16 cellular contexts compared by ENCODE assay signal in genomic region chr2:68371581-68371980, GRCh38. TPM values are rescaled to one million over a fixed set of nuclear protein-coding genes. Genes with fewer than 3 reads are reported as not detected.
DNase-seq lines count a peak whose midpoint lies in the region; ATAC-seq, FAIRE-seq and TF ChIP-seq lines count a peak whose summit lies in the region.
"Had no signal": no experiment of that assay in that cellular context is flagged by ENCODE, and none has a peak within 500 bp of the region (broad histone marks: within the 10 kb centered on the region; RNA-seq: fewer than 3 reads in every experiment).

No MANE protein-coding gene starts in this region.

- H3K9me3 Mint-ChIP-seq in activated naive CD8-positive, alpha-beta T cell treated with anti-CD3 and anti-CD28 coated beads, Interleukin-2, amount 10 ng/mL, durations not matched to agents 7 days and 5 days, result no peaks in the 10 kb centered on the region
- peaks cover 2% of the 10 kb centered on the region for H3K9me3 Mint-ChIP-seq in activated naive CD8-positive, alpha-beta T cell treated with anti-CD3 and anti-CD28 coated beads for 36 hours
- H3K9me3 Mint-ChIP-seq: type B pancreatic cell had no signal

- peaks cover 11% of the 10 kb centered on the region for H3K4me1 Mint-ChIP-seq in activated naive CD8-positive, alpha-beta T cell treated with anti-CD3 and anti-CD28 coated beads, Interleukin-2, amount 10 ng/mL, durations not matched to agents 7 days and 5 days
- H3K4me1 Mint-ChIP-seq in activated naive CD8-positive, alpha-beta T cell treated with anti-CD3 and anti-CD28 coated beads for 36 hours, result peaks cover 12% of the 10 kb centered on the region

- H3K36me3 ChIP-seq in KOPT-K1 (ENCODE audit: insufficient read depth, low read length) (no peaks in the 10 kb centered on the region), K562 (ENCODE audit: control insufficient read depth, insufficient read depth, low read length) (no peaks in the 10 kb centered on the region), aorta (ENCODE audit: control insufficient read depth in 1 of 2, insufficient read depth in 2 of 2, low read length in 1 of 2) (no peaks in the 10 kb centered on the region)

- peaks cover 2% of the 10 kb centered on the region for H3K36me3 Mint-ChIP-seq in activated naive CD8-positive, alpha-beta T cell treated with anti-CD3 and anti-CD28 coated beads, Interleukin-2, amount 10 ng/mL, durations not matched to agents 7 days and 5 days
- H3K36me3 Mint-ChIP-seq in activated naive CD8-positive, alpha-beta T cell treated with anti-CD3 and anti-CD28 coated beads for 36 hours, result peaks cover 6% of the 10 kb centered on the region
- H3K36me3 Mint-ChIP-seq: type B pancreatic cell had no signal

- no peak for TF ChIP-seq CTCF in K562 (IDR thresholded peaks at IDR 0.05 in 2 of 3, conservative IDR thresholded peaks at IDR 0.05 in 1 of 3; ENCODE audit: insufficient read depth in 2 of 3, low read depth in 1 of 3, low read length in 3 of 3)

- peak overlapping the region; percentile 42; the same call in 1 of the 2 replicates for H3K4me2 ChIP-seq in K562 (ENCODE audit: insufficient read depth, low read length)
- H3K4me2 ChIP-seq: hepatocyte had no signal

- CTCF ChIA-PET in K562 (lab: Yijun Ruan, JAX; ENCODE audit: low intra/inter-chr PET ratio), result no interaction called here

- TF ChIP-seq EP300 in K562 (IDR thresholded peaks at IDR 0.05; ENCODE audit: low read length), result no peak

- 3% methylated on average over 3 of the region's 3 CpGs for WGBS in K562 (ENCODE audit: insufficient coverage, low coverage, missing lambda C conversion rate)
- 72 to 78% methylated on average over 3 of the region's 3 CpGs for WGBS in aorta, 2 donors

- no peaks in the 10 kb centered on the region for H3K9me1 ChIP-seq in K562 (ENCODE audit: control insufficient read depth, insufficient read depth, low read length)

- no peaks in the 10 kb centered on the region for H3K27me3 ChIP-seq in K562 (ENCODE audit: control insufficient read depth in 2 of 2, insufficient read depth in 2 of 2, low read length in 2 of 2)
- H3K27me3 ChIP-seq in aorta (ENCODE audit: control insufficient read depth in 1 of 2, insufficient read depth in 2 of 2, low read length in 1 of 2), result no peaks in the 10 kb centered on the region

- no peak for DNase-seq in activated naive CD8-positive, alpha-beta T cell treated with anti-CD3 and anti-CD28 coated beads, Interleukin-2, amount 10 ng/mL, durations not matched to agents 7 days and 5 days
- DNase-seq in activated naive CD8-positive, alpha-beta T cell treated with anti-CD3 and anti-CD28 coated beads for 36 hours, result no peak
- no peak for DNase-seq in K562 (ENCODE audit: extremely low read depth in 1 of 4, low spot score in 3 of 4)
- no peak for DNase-seq in NCI-H345 treated with DMSO at 0.1 percent for 48 hours (lab: John Stamatoyannopoulos, UW; ENCODE audit: unreplicated experiment)
- no peak for DNase-seq in aorta
- DNase-seq in mucosa of gallbladder (ENCODE audit: low spot score), result no peak
- DNase-seq: activated CD4-positive, alpha-beta memory T cell treated with anti-CD3 and anti-CD28 coated beads for 36 hours; activated naive CD4-positive, alpha-beta T cell treated with anti-CD3 and anti-CD28 coated beads, Interleukin-2, amount 50 U/mL, for 16 hours; NCI-H446 treated with DMSO at 0.1 percent for 48 hours; T-helper 9 cell had no signal

- no peaks in the 10 kb centered on the region for H3K79me2 ChIP-seq in K562 (ENCODE audit: control insufficient read depth, insufficient read depth, low read length)
- H3K79me2 ChIP-seq: hepatocyte had no signal

- in situ Hi-C loops in K562 (cut with MboI), result no loop called here

- POLR2A ChIA-PET in activated naive CD8-positive, alpha-beta T cell treated with anti-CD3 and anti-CD28 coated beads, Interleukin-2, amount 10 ng/mL, durations not matched to agents 7 days and 5 days (lab: Charles Lee), result no interaction called here
- POLR2A ChIA-PET in K562 (lab: Yijun Ruan, JAX), result interaction anchor here (0.9 to 1.9 kb wide), 3 partner anchors 9 to 63 kb away, joined by 3 to 4 read pairs (median 3); no protein-coding TSS in a partner anchor

- no TSS peak for BruUV-seq in K562 (replicated peaks; lab: Mats Ljungman, UMichigan)

- no peak for TF ChIP-seq RAD21 in K562 (CRISPR knock-in tag; conservative IDR thresholded peaks at IDR 0.05 in 1 of 2, IDR thresholded peaks at IDR 0.05 in 1 of 2)

- no peak overlapping the region for H3K27ac Mint-ChIP-seq in activated naive CD8-positive, alpha-beta T cell treated with anti-CD3 and anti-CD28 coated beads, Interleukin-2, amount 10 ng/mL, durations not matched to agents 7 days and 5 days
- no peak overlapping the region for H3K27ac Mint-ChIP-seq in activated naive CD8-positive, alpha-beta T cell treated with anti-CD3 and anti-CD28 coated beads for 36 hours
- H3K27ac Mint-ChIP-seq: activated CD4-positive, alpha-beta memory T cell treated with anti-CD3 and anti-CD28 coated beads for 36 hours; type B pancreatic cell had no signal

- TF ChIP-seq POLR2A in K562 (conservative IDR thresholded peaks at IDR 0.05), result no peak

- peak overlapping the region; percentile 17 for H3K4me3 Mint-ChIP-seq in activated naive CD8-positive, alpha-beta T cell treated with anti-CD3 and anti-CD28 coated beads, Interleukin-2, amount 10 ng/mL, durations not matched to agents 7 days and 5 days
- no peak overlapping the region for H3K4me3 Mint-ChIP-seq in activated naive CD8-positive, alpha-beta T cell treated with anti-CD3 and anti-CD28 coated beads for 36 hours
- H3K4me3 Mint-ChIP-seq: activated CD4-positive, alpha-beta memory T cell treated with anti-CD3 and anti-CD28 coated beads for 36 hours; type B pancreatic cell had no signal

- ATAC-seq in activated naive CD8-positive, alpha-beta T cell treated with anti-CD3 and anti-CD28 coated beads, Interleukin-2, amount 10 ng/mL, durations not matched to agents 7 days and 5 days (ENCODE audit: low read depth), result peak; percentile 52
- ATAC-seq in K562, result peak; percentile 55
- ATAC-seq in GM21825 (IDR thresholded peaks at IDR 0.05; ENCODE audit: unreplicated experiment), result no peak
- ATAC-seq in aorta (ENCODE audit: low FRiP score), result no peak
- ATAC-seq: esophagus mucosa had no signal

- peak overlapping the region; percentile 74 for H2AFZ ChIP-seq in K562 (ENCODE audit: low read depth, low read length)
- H2AFZ ChIP-seq: hepatocyte had no signal

- H3K27ac ChIP-seq in KOPT-K1 (ENCODE audit: low read depth, low read length, poor library complexity, severe bottlenecking) (peak overlapping the region; percentile 37), K562 (ENCODE audit: extremely low read depth, low read depth, low read length) (no peak overlapping the region), aorta (ENCODE audit: low read depth in 1 of 2, low read length in 2 of 2) (no peak overlapping the region)
- H3K27ac ChIP-seq: hepatocyte, RWPE1 had no signal

- H4K20me1 ChIP-seq in K562 (replicated peaks; ENCODE audit: control insufficient read depth, insufficient read depth, low read length), result no peaks in the 10 kb centered on the region

- FAIRE-seq in K562 (lab: Jason Lieb, UNC), result peak; percentile 77

- H3K9me3 ChIP-seq in KOPT-K1 (ENCODE audit: insufficient read depth, low read length, poor library complexity, severe bottlenecking) (no peaks in the 10 kb centered on the region), K562 (replicated peaks; ENCODE audit: control insufficient read depth, insufficient read depth, low read depth, low read length) (no peaks in the 10 kb centered on the region), aorta (ENCODE audit: control insufficient read depth, low read length) (no peaks in the 10 kb centered on the region)

- H3K9ac ChIP-seq in K562 (ENCODE audit: insufficient read depth in 1 of 2, low read depth in 2 of 2, low read length in 2 of 2), result no peak overlapping the region; a peak in 1 of 4 replicates

- H3K4me1 ChIP-seq in K562 (replicated peaks in 1 of 2; ENCODE audit: control insufficient read depth in 2 of 2, insufficient read depth in 2 of 2, low read length in 2 of 2) (peaks cover 0 to 28% of the 10 kb centered on the region in 2 experiments; a peak in 3 of 5 replicates), aorta (ENCODE audit: control insufficient read depth in 1 of 2, insufficient read depth in 2 of 2, low read length in 2 of 2) (no peaks in the 10 kb centered on the region)

- H3K4me3 ChIP-seq in K562 (no peak overlapping the region), aorta (ENCODE audit: low read length in 2 of 2) (no peak overlapping the region)
- H3K4me3 ChIP-seq: hepatocyte had no signal

- H3K27me3 Mint-ChIP-seq in activated naive CD8-positive, alpha-beta T cell treated with anti-CD3 and anti-CD28 coated beads, Interleukin-2, amount 10 ng/mL, durations not matched to agents 7 days and 5 days, result peaks cover 4% of the 10 kb centered on the region
- peaks cover 10% of the 10 kb centered on the region for H3K27me3 Mint-ChIP-seq in activated naive CD8-positive, alpha-beta T cell treated with anti-CD3 and anti-CD28 coated beads for 36 hours

- intact Hi-C loops in K562 (cut with micrococcal nuclease), result no loop called here
- intact Hi-C loops in aorta (cut with DNase I), result no loop called here

RNA-seq across cellular contexts. Expression of gene PLEK, which starts 6.5 kb away (rescaled TPM):
- 10 to 100 TPM; 23.4 to 28.8 TPM for total RNA-seq in activated naive CD8-positive, alpha-beta T cell treated with anti-CD3 and anti-CD28 coated beads, Interleukin-2, amount 10 ng/mL, durations not matched to agents 7 days and 5 days
- 1 to 10 TPM; 2.2 to 2.3 TPM for total RNA-seq in activated naive CD8-positive, alpha-beta T cell treated with anti-CD3 and anti-CD28 coated beads for 36 hours
- total RNA-seq in K562 (2011; cell fraction: chromatin; rRNA removed; ENCODE audit: low replicate concordance), result not detected in 2 replicates
- not detected in 2 replicates for total RNA-seq in K562 (2011; cell fraction: nucleolus; rRNA removed)
- not detected in 2 replicates for total RNA-seq in K562 (2011; cell fraction: nucleoplasm; rRNA removed)
- 0.12 and 0.27 TPM in 2 replicates for total RNA-seq in K562 (2014; rRNA removed)
- total RNA-seq in K562 (2014; rRNA removed; fragmentation: Illumina TruSeq; extraction: Trizol), result 0.22 and 0.36 TPM in 2 replicates
- 1.2 and 1.3 TPM in 2 replicates for total RNA-seq in K562 (2015; rRNA removed; fragmentation: Illumina TruSeq; extraction: Trizol)
- total RNA-seq in K562 (2021), result 0.33 and 0.56 TPM in 2 replicates
- polyA plus RNA-seq in K562 (2011; rRNA removed), result 0.14 TPM in 1 of 2 replicates, not detected in the other
- 0.04 TPM in 2 replicates for polyA plus RNA-seq in K562 (2011; cell fraction: cytosol; rRNA removed)
- 0.14 TPM in 2 replicates for polyA plus RNA-seq in K562 (2011; cell fraction: nucleus; rRNA removed)
- 0.46 and 3.3 TPM in 2 replicates for polyA plus RNA-seq in K562 (2012)
- polyA plus RNA-seq in K562 (2014; fragmentation: Illumina TruSeq; extraction: Trizol), result 0.36 and 0.43 TPM in 2 replicates
- polyA plus RNA-seq in K562 (2014; fragmentation: Nextera tagmentation; extraction: Ambion mirVana), result under 1 TPM; 0.49 to 0.55 TPM
- 0.11 and 0.66 TPM in 2 replicates for polyA plus RNA-seq in K562 (2014; rRNA removed)
- polyA minus RNA-seq in K562 (2011; rRNA and poly(A)+ RNA removed), result 0.06 and 0.07 TPM in 2 replicates
- polyA minus RNA-seq in K562 (2011; cell fraction: cytosol; rRNA and poly(A)+ RNA removed), result not detected in 2 replicates
- polyA minus RNA-seq in K562 (2011; cell fraction: nucleus; rRNA and poly(A)+ RNA removed), result not detected in 2 replicates
- total RNA-seq in aorta, result 10 to 100 TPM; 14.6 to 32.9 TPM
- polyA plus RNA-seq in aorta, result 10 to 100 TPM in 1 of 2 donors, 1 to 10 TPM in 1; 3.3 to 12.3 TPM
- total RNA-seq in mucosa of gallbladder, result 9.4 TPM

RNA-seq across cellular contexts. Expression of gene CNRIP1, which starts 51.8 kb away (rescaled TPM):
- total RNA-seq in activated naive CD8-positive, alpha-beta T cell treated with anti-CD3 and anti-CD28 coated beads, Interleukin-2, amount 10 ng/mL, durations not matched to agents 7 days and 5 days, result not detected
- total RNA-seq in activated naive CD8-positive, alpha-beta T cell treated with anti-CD3 and anti-CD28 coated beads for 36 hours, result not detected
- 0.42 and 1.1 TPM in 2 replicates for total RNA-seq in K562 (2011; cell fraction: chromatin; rRNA removed; ENCODE audit: low replicate concordance)
- 0.83 and 1.2 TPM in 2 replicates for total RNA-seq in K562 (2011; cell fraction: nucleolus; rRNA removed)
- total RNA-seq in K562 (2011; cell fraction: nucleoplasm; rRNA removed), result 0.51 and 1.5 TPM in 2 replicates
- total RNA-seq in K562 (2014; rRNA removed) (0.59 and 1.6 TPM in 2 replicates), K562 (2014; rRNA removed; fragmentation: Illumina TruSeq; extraction: Trizol) (1.1 TPM in 2 replicates), K562 (2015; rRNA removed; fragmentation: Illumina TruSeq; extraction: Trizol) (1.3 and 1.8 TPM in 2 replicates), K562 (2021) (1.3 and 1.6 TPM in 2 replicates), aorta (10 to 100 TPM; 31.7 to 40.7 TPM), mucosa of gallbladder (21.6 TPM)
- polyA plus RNA-seq in K562 (2011; rRNA removed) (0.30 and 1.9 TPM in 2 replicates), K562 (2014; fragmentation: Illumina TruSeq; extraction: Trizol) (1.0 and 2.1 TPM in 2 replicates), K562 (2014; fragmentation: Nextera tagmentation; extraction: Ambion mirVana) (1 to 10 TPM; 1.3 to 1.6 TPM), K562 (2014; rRNA removed) (1.3 and 1.5 TPM in 2 replicates), aorta (10 to 100 TPM; 24.8 to 28.2 TPM)
- polyA plus RNA-seq in K562 (2011; cell fraction: cytosol; rRNA removed), result 0.22 and 1.1 TPM in 2 replicates
- polyA plus RNA-seq in K562 (2011; cell fraction: nucleus; rRNA removed), result 0.10 and 1.9 TPM in 2 replicates
- 3.5 and 4.2 TPM in 2 replicates for polyA plus RNA-seq in K562 (2012)
- polyA minus RNA-seq in K562 (2011; rRNA and poly(A)+ RNA removed), result 0.30 and 0.67 TPM in 2 replicates
- 1.8 TPM in 1 of 2 replicates, not detected in the other for polyA minus RNA-seq in K562 (2011; cell fraction: cytosol; rRNA and poly(A)+ RNA removed)
- 0.56 and 1.2 TPM in 2 replicates for polyA minus RNA-seq in K562 (2011; cell fraction: nucleus; rRNA and poly(A)+ RNA removed)
- total RNA-seq: activated CD4-positive, alpha-beta memory T cell treated with anti-CD3 and anti-CD28 coated beads for 36 hours had no signal

Comparison
In these comparisons a context has a peak if more than half of its experiments do, and no peak if none do; other contexts are left out.
1. ATAC-seq: peak in activated naive CD8-positive, alpha-beta T cell treated with anti-CD3 and anti-CD28 coated beads, Interleukin-2, amount 10 ng/mL, durations not matched to agents 7 days and 5 days (single experiment) and K562 (single experiment); none in GM21825 (single experiment) and aorta (single experiment).